In the genomic region with DNA sequence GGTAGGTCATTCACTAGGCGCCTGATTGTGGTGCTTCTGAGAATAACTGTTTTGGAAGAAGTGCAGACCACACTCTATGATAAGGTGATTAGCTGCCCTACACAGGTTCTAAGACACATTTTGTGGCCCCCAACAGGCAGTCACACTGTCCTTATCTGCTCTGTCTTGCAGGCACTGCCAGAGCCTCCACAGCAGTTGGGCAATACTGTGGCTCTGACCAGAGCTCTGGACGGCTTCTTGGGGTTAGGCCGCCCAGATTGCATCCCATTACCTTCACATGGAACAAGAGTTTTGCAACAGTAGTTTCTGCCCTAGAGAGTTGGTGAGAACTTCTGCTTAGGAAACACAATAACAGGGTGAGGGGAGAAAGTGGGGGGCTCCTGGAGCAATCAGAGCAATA, we compare ENCODE assay signal across 19 cellular contexts. TPM values are rescaled to one million over a fixed set of nuclear protein-coding genes. Genes with fewer than 3 reads are reported as not detected.
DNase-seq lines count a peak whose midpoint lies in the region; TF ChIP-seq lines count a peak whose summit lies in the region.
"Had no signal": no experiment of that assay in that cellular context is flagged by ENCODE, and none has a peak within 500 bp of the region (broad histone marks: within the 10 kb centered on the region; RNA-seq: fewer than 3 reads in every experiment).

No MANE protein-coding gene starts in this region.

- DNase-seq in GM13976 (ENCODE audit: low spot score) = peak; percentile 2
- DNase-seq in NOMO-1 treated with DMSO at 0.1 percent for 48 hours (lab: John Stamatoyannopoulos, UW; ENCODE audit: unreplicated experiment) = peak; percentile 75
- DNase-seq in amniotic epithelial cell (ENCODE audit: low read depth) = peak; percentile 82
- no peak for DNase-seq in posterior vena cava (ENCODE audit: low spot score)
- DNase-seq in iPS-NIHi11 (ENCODE audit: low spot score) = no peak
- DNase-seq in GM20000 (ENCODE audit: low spot score) = no peak
- no peak for DNase-seq in Ammon's horn (ENCODE audit: low spot score)
- DNase-seq: C1 segment of cervical spinal cord, COR-L47, DMS153, EL, HFFc6, KG1, NCI-H187 treated with DMSO at 0.1 percent for 48 hours, NCI-H446, NCI-H748 treated with DMSO at 0.1 percent for 48 hours, T-cell had no signal

- intact Hi-C loops in posterior vena cava (cut with DNase I) = no loop called here

- no peak for TF ChIP-seq CTCF in GM13976 (IDR thresholded peaks at IDR 0.05; ENCODE audit: borderline replicate concordance, control extremely low read depth, extremely low read depth, insufficient read depth, missing control alignments)
- no peak for TF ChIP-seq CTCF in GM20000 (IDR thresholded peaks at IDR 0.05; ENCODE audit: extremely low read depth, missing control alignments)

- in situ Hi-C loops in GM13976 (cut with MboI; ENCODE audit: low sequenced_read_pairs, unreplicated experiment) = no loop called here

RNA-seq across cellular contexts. Expression of gene RUFY4, which starts 22.7 kb away (rescaled TPM):
- total RNA-seq in posterior vena cava = under 1 TPM in 1 of 2 donors, not detected in 1; 0.14 TPM
- total RNA-seq: HFFc6, M059J, SJSA1 had no signal

RNA-seq across cellular contexts. Expression of gene CXCR2, which starts 34.1 kb away (rescaled TPM):
- total RNA-seq in posterior vena cava = 1 to 10 TPM; 2.0 to 2.5 TPM
- total RNA-seq: HFFc6, M059J, SJSA1 had no signal

Comparison
In these comparisons a context has a peak if more than half of its experiments do, and no peak if none do; other contexts are left out.
1. DNase-seq: peak in GM13976 (single experiment), NOMO-1 treated with DMSO at 0.1 percent for 48 hours (single experiment) and amniotic epithelial cell (single experiment); none in posterior vena cava (single experiment), iPS-NIHi11 (single experiment), GM20000 (single experiment) and Ammon's horn (single experiment).